In the genomic region with DNA sequence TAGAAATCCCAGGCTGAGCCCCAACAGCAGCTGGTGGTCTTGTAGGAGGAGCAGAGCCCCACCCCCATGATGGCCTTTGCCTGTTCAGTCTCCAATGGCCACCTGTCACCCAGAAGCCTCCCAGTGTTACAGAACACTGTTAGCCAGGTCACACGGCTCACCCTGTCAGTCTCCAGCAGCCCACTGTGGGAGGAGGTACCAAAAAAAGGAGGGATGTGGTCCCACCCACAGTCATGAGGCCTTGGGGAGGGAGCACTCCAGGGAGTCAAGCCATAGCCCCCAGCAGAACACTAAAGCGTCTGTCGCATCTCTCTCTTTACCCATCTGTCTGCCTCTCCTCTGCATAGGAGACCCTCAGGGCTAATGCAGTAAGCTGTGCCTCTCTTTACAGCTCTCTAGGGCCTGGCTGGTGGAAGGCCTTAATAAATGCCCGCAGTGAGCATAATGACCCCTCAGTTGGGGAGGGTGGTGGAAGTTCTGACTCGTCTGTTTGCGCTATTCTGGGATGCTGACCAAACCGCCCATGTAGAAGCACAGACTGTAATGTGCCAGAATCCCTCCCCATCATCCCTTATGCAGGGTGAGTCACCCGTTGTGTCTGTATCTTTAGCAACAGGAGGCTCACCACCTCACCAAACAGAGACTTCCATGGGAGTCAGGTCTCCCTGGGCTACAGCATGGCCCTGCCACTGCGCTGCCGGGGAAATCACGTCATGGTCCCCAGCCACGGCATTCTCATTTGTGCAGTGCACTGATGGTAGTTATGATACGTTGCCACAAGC, we compare ENCODE assay signal across 8 cellular contexts. TPM values are rescaled to one million over a fixed set of nuclear protein-coding genes. Genes with fewer than 3 reads are reported as not detected.
DNase-seq lines count a peak whose midpoint lies in the region; ATAC-seq, FAIRE-seq and TF ChIP-seq lines count a peak whose summit lies in the region.
"Had no signal": no experiment of that assay in that cellular context is flagged by ENCODE, and none has a peak within 500 bp of the region (broad histone marks: within the 10 kb centered on the region; RNA-seq: fewer than 3 reads in every experiment).

No MANE protein-coding gene starts in this region.

- TF ChIP-seq EP300 in suprapubic skin (IDR thresholded peaks at IDR 0.05) = peak; percentile 91

- no peak overlapping the region for H3K4me2 ChIP-seq in Karpas-422 (ENCODE audit: low read depth, low read length, poor library complexity, severe bottlenecking)

- intact Hi-C loops in left colon (cut with DNase I, micrococcal nuclease) = no loop called here

- H3K79me2 ChIP-seq in Karpas-422 (ENCODE audit: low read length) = no peaks in the 10 kb centered on the region

- no peaks in the 10 kb centered on the region for H4K20me1 ChIP-seq in Karpas-422 (ENCODE audit: insufficient read depth, low read depth, low read length)

- peak; percentile 55 for DNase-seq in Karpas-422
- DNase-seq in bronchial epithelial cell (ENCODE audit: low read depth) = peak; percentile 47
- DNase-seq in left colon = peak; percentile 10 to 58
- DNase-seq in suprapubic skin (ENCODE audit: low spot score in 2 of 2) = peak in 1 of 2 donors; percentile 86
- no peak for DNase-seq in T-helper 2 cell
- DNase-seq: activated naive CD8-positive, alpha-beta T cell treated with anti-CD3 and anti-CD28 coated beads, Interleukin-2, amount 10 ng/mL, durations not matched to agents 7 days and 5 days had no signal

- TF ChIP-seq CTCF in bronchial epithelial cell (IDR thresholded peaks at IDR 0.05; ENCODE audit: insufficient read depth, low read length, severe bottlenecking) (no peak), suprapubic skin (IDR thresholded peaks at IDR 0.05) (no peak)

- H3K9me3 ChIP-seq in Karpas-422 (ENCODE audit: low read length) (no peaks in the 10 kb centered on the region), suprapubic skin (no peaks in the 10 kb centered on the region)

- no peak overlapping the region for H3K9ac ChIP-seq in Karpas-422 (ENCODE audit: low read length)

- H3K4me3 ChIP-seq in Karpas-422 (ENCODE audit: low read length) (no peak overlapping the region), bronchial epithelial cell (ENCODE audit: low read depth, low read length) (no peak overlapping the region), suprapubic skin (no peak overlapping the region)

- 49% methylated on average over 11 of the region's 13 CpGs for WGBS in suprapubic skin

- no peaks in the 10 kb centered on the region for H3K9me2 ChIP-seq in Karpas-422 (replicated peaks; ENCODE audit: insufficient read depth, low read length)

- H3K27me3 ChIP-seq in Karpas-422 (ENCODE audit: low read length) (no peaks in the 10 kb centered on the region), bronchial epithelial cell (ENCODE audit: control insufficient read depth, insufficient read depth, low read length) (peaks cover 3% of the 10 kb centered on the region), suprapubic skin (no peaks in the 10 kb centered on the region)

- peak; percentile 21 for ATAC-seq in left colon
- ATAC-seq in GM18511 (IDR thresholded peaks at IDR 0.05; ENCODE audit: unreplicated experiment) = no peak
- no peak for ATAC-seq in HG02870 (IDR thresholded peaks at IDR 0.05; ENCODE audit: unreplicated experiment)

- peaks cover 72% of the 10 kb centered on the region for H3K4me1 ChIP-seq in Karpas-422 (ENCODE audit: low read length)
- peaks cover 30% of the 10 kb centered on the region for H3K4me1 ChIP-seq in suprapubic skin

- no peak overlapping the region for H3K27ac ChIP-seq in Karpas-422 (ENCODE audit: low read length)
- H3K27ac ChIP-seq in suprapubic skin = peak overlapping the region; percentile 67

- no peak for TF ChIP-seq POLR2A in suprapubic skin (IDR thresholded peaks at IDR 0.05)

- no peak overlapping the region for H2AFZ ChIP-seq in Karpas-422 (ENCODE audit: low read length)

- H3K36me3 ChIP-seq in Karpas-422 (ENCODE audit: insufficient read depth, low read length) (no peaks in the 10 kb centered on the region), bronchial epithelial cell (ENCODE audit: control insufficient read depth, insufficient read depth, low read length) (no peaks in the 10 kb centered on the region), suprapubic skin (no peaks in the 10 kb centered on the region)

- peak; percentile 72 for FAIRE-seq in bronchial epithelial cell (lab: Jason Lieb, UNC)

RNA-seq across cellular contexts. Expression of gene C14orf132, which starts 14.6 kb away (rescaled TPM):
- total RNA-seq in Karpas-422 (2014; rRNA removed; shearing (Covaris generic); ENCODE audit: low replicate concordance) = 0.07 and 0.11 TPM in 2 replicates
- total RNA-seq in bronchial epithelial cell = 0.64 and 1.1 TPM in 2 replicates
- total RNA-seq in left colon = 1 to 10 TPM; 2.2 to 6.7 TPM
- 10 to 100 TPM; 16.2 to 34.4 (median 27.9) TPM for total RNA-seq in suprapubic skin

Comparison
In these comparisons a context has a peak if more than half of its experiments do, and no peak if none do; other contexts are left out.
1. DNase-seq: peak in Karpas-422 (single experiment), bronchial epithelial cell (single experiment) and left colon (2 of 2); none in T-helper 2 cell (0 of 5).